Comparison of ENCODE assay signal across 2 cellular contexts in the genomic region with DNA sequence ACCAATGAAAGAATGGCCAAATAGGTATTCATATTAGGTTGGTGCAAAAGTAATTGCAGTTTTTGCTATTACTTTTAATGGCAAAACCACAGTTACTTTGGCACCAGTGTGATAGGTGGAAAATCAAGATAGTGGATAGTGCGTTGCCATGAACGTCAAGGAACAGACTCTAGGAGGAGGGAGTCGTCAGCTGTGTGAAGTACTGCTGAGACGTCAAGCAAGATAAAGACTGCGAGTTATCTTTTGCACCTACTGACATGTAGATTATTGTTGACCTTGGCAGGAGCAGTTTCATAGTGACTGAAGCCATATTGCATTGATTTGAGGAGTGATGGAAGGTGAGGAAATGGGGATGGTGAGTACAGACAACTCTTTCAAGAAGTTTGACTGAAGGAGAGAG.
TF ChIP-seq lines count a peak whose summit lies in the region.

No MANE protein-coding gene starts in this region.

TF ChIP-seq in HEK293T, 16 proteins besides CTCF, POLR2A, EP300 and RAD21:
- peak; percentile 18; the same call in 1 of the 2 replicates for TF ChIP-seq ELF4 (IDR thresholded peaks at IDR 0.05)
- TF ChIP-seq CTBP1 (IDR thresholded peaks at IDR 0.05; ENCODE audit: borderline replicate concordance), result no peak

TF ChIP-seq in K562, 482 proteins besides CTCF, POLR2A, EP300 and RAD21 (continues in another document):
- TF ChIP-seq, protein P1, sequence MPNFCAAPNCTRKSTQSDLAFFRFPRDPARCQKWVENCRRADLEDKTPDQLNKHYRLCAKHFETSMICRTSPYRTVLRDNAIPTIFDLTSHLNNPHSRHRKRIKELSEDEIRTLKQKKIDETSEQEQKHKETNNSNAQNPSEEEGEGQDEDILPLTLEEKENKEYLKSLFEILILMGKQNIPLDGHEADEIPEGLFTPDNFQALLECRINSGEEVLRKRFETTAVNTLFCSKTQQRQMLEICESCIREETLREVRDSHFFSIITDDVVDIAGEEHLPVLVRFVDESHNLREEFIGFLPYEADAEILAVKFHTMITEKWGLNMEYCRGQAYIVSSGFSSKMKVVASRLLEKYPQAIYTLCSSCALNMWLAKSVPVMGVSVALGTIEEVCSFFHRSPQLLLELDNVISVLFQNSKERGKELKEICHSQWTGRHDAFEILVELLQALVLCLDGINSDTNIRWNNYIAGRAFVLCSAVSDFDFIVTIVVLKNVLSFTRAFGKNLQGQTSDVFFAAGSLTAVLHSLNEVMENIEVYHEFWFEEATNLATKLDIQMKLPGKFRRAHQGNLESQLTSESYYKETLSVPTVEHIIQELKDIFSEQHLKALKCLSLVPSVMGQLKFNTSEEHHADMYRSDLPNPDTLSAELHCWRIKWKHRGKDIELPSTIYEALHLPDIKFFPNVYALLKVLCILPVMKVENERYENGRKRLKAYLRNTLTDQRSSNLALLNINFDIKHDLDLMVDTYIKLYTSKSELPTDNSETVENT (CRISPR knock-in tag; IDR thresholded peaks at IDR 0.05), result no peak
- no peak for TF ChIP-seq SNRNP70 (optimal IDR thresholded peaks at IDR 0.05; ENCODE audit: low read depth, low read length)
- no peak for TF ChIP-seq KLF16 (IDR thresholded peaks at IDR 0.05)
- no peak for TF ChIP-seq PTBP1 (IDR thresholded peaks at IDR 0.05; ENCODE audit: low read depth, low read length)
- no peak for TF ChIP-seq TCF3 (CRISPR knock-in tag; IDR thresholded peaks at IDR 0.05)
- TF ChIP-seq HOXB6 (CRISPR knock-in tag; IDR thresholded peaks at IDR 0.05; ENCODE audit: borderline replicate concordance), result no peak
- TF ChIP-seq, protein P2, sequence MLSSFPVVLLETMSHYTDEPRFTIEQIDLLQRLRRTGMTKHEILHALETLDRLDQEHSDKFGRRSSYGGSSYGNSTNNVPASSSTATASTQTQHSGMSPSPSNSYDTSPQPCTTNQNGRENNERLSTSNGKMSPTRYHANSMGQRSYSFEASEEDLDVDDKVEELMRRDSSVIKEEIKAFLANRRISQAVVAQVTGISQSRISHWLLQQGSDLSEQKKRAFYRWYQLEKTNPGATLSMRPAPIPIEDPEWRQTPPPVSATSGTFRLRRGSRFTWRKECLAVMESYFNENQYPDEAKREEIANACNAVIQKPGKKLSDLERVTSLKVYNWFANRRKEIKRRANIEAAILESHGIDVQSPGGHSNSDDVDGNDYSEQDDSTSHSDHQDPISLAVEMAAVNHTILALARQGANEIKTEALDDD (IDR thresholded peaks at IDR 0.05), result no peak
- TF ChIP-seq TFAM (CRISPR knock-in tag; conservative IDR thresholded peaks at IDR 0.05), result no peak
- TF ChIP-seq COPS2 (conservative IDR thresholded peaks at IDR 0.05), result no peak
- TF ChIP-seq, protein P3, sequence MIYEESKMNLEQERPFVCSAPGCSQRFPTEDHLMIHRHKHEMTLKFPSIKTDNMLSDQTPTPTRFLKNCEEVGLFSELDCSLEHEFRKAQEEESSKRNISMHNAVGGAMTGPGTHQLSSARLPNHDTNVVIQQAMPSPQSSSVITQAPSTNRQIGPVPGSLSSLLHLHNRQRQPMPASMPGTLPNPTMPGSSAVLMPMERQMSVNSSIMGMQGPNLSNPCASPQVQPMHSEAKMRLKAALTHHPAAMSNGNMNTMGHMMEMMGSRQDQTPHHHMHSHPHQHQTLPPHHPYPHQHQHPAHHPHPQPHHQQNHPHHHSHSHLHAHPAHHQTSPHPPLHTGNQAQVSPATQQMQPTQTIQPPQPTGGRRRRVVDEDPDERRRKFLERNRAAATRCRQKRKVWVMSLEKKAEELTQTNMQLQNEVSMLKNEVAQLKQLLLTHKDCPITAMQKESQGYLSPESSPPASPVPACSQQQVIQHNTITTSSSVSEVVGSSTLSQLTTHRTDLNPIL (CRISPR knock-in tag; IDR thresholded peaks at IDR 0.05), result no peak
- TF ChIP-seq ILK (tag; IDR thresholded peaks at IDR 0.05; ENCODE audit: borderline replicate concordance, low read depth), result no peak
- TF ChIP-seq ZNF175 (CRISPR knock-in tag; IDR thresholded peaks at IDR 0.05; ENCODE audit: low read depth), result no peak
- no peak for TF ChIP-seq LCOR (CRISPR knock-in tag; IDR thresholded peaks at IDR 0.05)
- TF ChIP-seq WHSC1 (IDR thresholded peaks at IDR 0.05; ENCODE audit: low read length), result no peak
- TF ChIP-seq, protein P4, sequence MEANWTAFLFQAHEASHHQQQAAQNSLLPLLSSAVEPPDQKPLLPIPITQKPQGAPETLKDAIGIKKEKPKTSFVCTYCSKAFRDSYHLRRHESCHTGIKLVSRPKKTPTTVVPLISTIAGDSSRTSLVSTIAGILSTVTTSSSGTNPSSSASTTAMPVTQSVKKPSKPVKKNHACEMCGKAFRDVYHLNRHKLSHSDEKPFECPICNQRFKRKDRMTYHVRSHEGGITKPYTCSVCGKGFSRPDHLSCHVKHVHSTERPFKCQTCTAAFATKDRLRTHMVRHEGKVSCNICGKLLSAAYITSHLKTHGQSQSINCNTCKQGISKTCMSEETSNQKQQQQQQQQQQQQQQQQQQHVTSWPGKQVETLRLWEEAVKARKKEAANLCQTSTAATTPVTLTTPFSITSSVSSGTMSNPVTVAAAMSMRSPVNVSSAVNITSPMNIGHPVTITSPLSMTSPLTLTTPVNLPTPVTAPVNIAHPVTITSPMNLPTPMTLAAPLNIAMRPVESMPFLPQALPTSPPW (CRISPR knock-in tag; IDR thresholded peaks at IDR 0.05), result peak; percentile 19; the same call in 1 of the 2 replicates
- no peak for TF ChIP-seq LEF1 (IDR thresholded peaks at IDR 0.05)
- TF ChIP-seq, protein P5, sequence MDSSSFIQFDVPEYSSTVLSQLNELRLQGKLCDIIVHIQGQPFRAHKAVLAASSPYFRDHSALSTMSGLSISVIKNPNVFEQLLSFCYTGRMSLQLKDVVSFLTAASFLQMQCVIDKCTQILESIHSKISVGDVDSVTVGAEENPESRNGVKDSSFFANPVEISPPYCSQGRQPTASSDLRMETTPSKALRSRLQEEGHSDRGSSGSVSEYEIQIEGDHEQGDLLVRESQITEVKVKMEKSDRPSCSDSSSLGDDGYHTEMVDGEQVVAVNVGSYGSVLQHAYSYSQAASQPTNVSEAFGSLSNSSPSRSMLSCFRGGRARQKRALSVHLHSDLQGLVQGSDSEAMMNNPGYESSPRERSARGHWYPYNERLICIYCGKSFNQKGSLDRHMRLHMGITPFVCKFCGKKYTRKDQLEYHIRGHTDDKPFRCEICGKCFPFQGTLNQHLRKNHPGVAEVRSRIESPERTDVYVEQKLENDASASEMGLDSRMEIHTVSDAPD (CRISPR knock-in tag; IDR thresholded peaks at IDR 0.05), result no peak
- no peak for TF ChIP-seq ARNT (IDR thresholded peaks at IDR 0.05)
- peak in 1 of 2 experiments; percentile 55; a peak in 1 of 4 replicates for TF ChIP-seq RCOR1 (IDR thresholded peaks at IDR 0.05; ENCODE audit: borderline replicate concordance in 1 of 2, low read depth in 2 of 2, low read length in 2 of 2)
- TF ChIP-seq CREM (IDR thresholded peaks at IDR 0.05; ENCODE audit: low read depth), result peak; percentile 43; the same call in 1 of the 2 replicates
- TF ChIP-seq NFATC3 (IDR thresholded peaks at IDR 0.05), result no peak
- TF ChIP-seq DMBX1 (CRISPR knock-in tag; IDR thresholded peaks at IDR 0.05; ENCODE audit: borderline replicate concordance), result no peak
- TF ChIP-seq TEAD2 (tag; IDR thresholded peaks at IDR 0.05), result no peak
- no peak for TF ChIP-seq NFE2 (IDR thresholded peaks at IDR 0.05; ENCODE audit: low read depth)
- peak; percentile 46 for TF ChIP-seq CBFA2T3 (IDR thresholded peaks at IDR 0.05)
- TF ChIP-seq, protein P6, sequence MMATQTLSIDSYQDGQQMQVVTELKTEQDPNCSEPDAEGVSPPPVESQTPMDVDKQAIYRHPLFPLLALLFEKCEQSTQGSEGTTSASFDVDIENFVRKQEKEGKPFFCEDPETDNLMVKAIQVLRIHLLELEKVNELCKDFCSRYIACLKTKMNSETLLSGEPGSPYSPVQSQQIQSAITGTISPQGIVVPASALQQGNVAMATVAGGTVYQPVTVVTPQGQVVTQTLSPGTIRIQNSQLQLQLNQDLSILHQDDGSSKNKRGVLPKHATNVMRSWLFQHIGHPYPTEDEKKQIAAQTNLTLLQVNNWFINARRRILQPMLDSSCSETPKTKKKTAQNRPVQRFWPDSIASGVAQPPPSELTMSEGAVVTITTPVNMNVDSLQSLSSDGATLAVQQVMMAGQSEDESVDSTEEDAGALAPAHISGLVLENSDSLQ (IDR thresholded peaks at IDR 0.05), result peak; percentile 29; the same call in 1 of the 2 replicates
- TF ChIP-seq, protein P7, sequence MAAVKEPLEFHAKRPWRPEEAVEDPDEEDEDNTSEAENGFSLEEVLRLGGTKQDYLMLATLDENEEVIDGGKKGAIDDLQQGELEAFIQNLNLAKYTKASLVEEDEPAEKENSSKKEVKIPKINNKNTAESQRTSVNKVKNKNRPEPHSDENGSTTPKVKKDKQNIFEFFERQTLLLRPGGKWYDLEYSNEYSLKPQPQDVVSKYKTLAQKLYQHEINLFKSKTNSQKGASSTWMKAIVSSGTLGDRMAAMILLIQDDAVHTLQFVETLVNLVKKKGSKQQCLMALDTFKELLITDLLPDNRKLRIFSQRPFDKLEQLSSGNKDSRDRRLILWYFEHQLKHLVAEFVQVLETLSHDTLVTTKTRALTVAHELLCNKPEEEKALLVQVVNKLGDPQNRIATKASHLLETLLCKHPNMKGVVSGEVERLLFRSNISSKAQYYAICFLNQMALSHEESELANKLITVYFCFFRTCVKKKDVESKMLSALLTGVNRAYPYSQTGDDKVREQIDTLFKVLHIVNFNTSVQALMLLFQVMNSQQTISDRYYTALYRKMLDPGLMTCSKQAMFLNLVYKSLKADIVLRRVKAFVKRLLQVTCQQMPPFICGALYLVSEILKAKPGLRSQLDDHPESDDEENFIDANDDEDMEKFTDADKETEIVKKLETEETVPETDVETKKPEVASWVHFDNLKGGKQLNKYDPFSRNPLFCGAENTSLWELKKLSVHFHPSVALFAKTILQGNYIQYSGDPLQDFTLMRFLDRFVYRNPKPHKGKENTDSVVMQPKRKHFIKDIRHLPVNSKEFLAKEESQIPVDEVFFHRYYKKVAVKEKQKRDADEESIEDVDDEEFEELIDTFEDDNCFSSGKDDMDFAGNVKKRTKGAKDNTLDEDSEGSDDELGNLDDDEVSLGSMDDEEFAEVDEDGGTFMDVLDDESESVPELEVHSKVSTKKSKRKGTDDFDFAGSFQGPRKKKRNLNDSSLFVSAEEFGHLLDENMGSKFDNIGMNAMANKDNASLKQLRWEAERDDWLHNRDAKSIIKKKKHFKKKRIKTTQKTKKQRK (IDR thresholded peaks at IDR 0.05; ENCODE audit: borderline replicate concordance, low read depth, low read length), result no peak
- TF ChIP-seq, protein P8, sequence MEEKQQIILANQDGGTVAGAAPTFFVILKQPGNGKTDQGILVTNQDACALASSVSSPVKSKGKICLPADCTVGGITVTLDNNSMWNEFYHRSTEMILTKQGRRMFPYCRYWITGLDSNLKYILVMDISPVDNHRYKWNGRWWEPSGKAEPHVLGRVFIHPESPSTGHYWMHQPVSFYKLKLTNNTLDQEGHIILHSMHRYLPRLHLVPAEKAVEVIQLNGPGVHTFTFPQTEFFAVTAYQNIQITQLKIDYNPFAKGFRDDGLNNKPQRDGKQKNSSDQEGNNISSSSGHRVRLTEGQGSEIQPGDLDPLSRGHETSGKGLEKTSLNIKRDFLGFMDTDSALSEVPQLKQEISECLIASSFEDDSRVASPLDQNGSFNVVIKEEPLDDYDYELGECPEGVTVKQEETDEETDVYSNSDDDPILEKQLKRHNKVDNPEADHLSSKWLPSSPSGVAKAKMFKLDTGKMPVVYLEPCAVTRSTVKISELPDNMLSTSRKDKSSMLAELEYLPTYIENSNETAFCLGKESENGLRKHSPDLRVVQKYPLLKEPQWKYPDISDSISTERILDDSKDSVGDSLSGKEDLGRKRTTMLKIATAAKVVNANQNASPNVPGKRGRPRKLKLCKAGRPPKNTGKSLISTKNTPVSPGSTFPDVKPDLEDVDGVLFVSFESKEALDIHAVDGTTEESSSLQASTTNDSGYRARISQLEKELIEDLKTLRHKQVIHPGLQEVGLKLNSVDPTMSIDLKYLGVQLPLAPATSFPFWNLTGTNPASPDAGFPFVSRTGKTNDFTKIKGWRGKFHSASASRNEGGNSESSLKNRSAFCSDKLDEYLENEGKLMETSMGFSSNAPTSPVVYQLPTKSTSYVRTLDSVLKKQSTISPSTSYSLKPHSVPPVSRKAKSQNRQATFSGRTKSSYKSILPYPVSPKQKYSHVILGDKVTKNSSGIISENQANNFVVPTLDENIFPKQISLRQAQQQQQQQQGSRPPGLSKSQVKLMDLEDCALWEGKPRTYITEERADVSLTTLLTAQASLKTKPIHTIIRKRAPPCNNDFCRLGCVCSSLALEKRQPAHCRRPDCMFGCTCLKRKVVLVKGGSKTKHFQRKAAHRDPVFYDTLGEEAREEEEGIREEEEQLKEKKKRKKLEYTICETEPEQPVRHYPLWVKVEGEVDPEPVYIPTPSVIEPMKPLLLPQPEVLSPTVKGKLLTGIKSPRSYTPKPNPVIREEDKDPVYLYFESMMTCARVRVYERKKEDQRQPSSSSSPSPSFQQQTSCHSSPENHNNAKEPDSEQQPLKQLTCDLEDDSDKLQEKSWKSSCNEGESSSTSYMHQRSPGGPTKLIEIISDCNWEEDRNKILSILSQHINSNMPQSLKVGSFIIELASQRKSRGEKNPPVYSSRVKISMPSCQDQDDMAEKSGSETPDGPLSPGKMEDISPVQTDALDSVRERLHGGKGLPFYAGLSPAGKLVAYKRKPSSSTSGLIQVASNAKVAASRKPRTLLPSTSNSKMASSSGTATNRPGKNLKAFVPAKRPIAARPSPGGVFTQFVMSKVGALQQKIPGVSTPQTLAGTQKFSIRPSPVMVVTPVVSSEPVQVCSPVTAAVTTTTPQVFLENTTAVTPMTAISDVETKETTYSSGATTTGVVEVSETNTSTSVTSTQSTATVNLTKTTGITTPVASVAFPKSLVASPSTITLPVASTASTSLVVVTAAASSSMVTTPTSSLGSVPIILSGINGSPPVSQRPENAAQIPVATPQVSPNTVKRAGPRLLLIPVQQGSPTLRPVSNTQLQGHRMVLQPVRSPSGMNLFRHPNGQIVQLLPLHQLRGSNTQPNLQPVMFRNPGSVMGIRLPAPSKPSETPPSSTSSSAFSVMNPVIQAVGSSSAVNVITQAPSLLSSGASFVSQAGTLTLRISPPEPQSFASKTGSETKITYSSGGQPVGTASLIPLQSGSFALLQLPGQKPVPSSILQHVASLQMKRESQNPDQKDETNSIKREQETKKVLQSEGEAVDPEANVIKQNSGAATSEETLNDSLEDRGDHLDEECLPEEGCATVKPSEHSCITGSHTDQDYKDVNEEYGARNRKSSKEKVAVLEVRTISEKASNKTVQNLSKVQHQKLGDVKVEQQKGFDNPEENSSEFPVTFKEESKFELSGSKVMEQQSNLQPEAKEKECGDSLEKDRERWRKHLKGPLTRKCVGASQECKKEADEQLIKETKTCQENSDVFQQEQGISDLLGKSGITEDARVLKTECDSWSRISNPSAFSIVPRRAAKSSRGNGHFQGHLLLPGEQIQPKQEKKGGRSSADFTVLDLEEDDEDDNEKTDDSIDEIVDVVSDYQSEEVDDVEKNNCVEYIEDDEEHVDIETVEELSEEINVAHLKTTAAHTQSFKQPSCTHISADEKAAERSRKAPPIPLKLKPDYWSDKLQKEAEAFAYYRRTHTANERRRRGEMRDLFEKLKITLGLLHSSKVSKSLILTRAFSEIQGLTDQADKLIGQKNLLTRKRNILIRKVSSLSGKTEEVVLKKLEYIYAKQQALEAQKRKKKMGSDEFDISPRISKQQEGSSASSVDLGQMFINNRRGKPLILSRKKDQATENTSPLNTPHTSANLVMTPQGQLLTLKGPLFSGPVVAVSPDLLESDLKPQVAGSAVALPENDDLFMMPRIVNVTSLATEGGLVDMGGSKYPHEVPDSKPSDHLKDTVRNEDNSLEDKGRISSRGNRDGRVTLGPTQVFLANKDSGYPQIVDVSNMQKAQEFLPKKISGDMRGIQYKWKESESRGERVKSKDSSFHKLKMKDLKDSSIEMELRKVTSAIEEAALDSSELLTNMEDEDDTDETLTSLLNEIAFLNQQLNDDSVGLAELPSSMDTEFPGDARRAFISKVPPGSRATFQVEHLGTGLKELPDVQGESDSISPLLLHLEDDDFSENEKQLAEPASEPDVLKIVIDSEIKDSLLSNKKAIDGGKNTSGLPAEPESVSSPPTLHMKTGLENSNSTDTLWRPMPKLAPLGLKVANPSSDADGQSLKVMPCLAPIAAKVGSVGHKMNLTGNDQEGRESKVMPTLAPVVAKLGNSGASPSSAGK (IDR thresholded peaks at IDR 0.05), result no peak
